1 cellular context compared by ENCODE assay signal in the genomic region with DNA sequence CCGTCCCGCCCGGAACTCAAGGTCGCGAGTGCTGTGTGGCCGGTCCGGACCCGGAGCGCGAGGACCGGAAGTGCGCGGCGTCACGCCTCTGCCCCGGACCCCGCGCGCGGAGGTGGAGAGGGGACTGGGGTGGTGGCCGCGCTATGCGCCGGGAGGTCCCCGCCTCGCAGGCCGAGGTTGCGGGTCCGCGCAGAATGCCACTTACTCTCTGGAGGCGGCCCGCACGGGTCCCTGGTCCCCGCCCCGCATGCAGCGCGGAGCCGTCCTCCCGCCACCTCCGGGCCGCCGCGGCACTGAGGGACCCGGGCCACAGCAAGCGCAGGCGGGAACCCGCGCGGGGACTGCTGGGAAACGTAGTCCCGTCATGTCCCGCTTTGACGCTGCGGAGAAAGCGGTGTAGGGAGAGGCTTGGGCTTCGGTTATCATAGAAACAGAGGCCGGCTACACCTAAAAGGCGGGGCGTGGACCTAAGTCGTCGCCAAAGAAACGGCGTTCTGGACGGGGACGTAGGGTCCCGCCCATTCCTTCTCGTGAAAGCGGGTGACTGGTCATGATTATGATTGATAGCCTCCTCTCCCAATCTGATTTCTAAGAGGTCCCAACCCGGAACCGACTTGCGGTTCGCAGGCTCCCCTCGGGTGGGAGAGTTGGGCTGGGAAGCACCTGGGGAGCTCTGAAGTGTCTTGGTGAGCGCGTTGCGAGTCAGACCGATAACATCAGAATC.
TF ChIP-seq lines count a peak whose summit lies in the region.

A gene (minus strand): TSS at position 295 of the 724 bp plus-strand sequence. CDS start 11,698 bp downstream, outside the sequence.

TF ChIP-seq in HepG2, 621 proteins besides CTCF, POLR2A, EP300 and RAD21 (continued from another document and continues in another):
- TF ChIP-seq, protein P1, sequence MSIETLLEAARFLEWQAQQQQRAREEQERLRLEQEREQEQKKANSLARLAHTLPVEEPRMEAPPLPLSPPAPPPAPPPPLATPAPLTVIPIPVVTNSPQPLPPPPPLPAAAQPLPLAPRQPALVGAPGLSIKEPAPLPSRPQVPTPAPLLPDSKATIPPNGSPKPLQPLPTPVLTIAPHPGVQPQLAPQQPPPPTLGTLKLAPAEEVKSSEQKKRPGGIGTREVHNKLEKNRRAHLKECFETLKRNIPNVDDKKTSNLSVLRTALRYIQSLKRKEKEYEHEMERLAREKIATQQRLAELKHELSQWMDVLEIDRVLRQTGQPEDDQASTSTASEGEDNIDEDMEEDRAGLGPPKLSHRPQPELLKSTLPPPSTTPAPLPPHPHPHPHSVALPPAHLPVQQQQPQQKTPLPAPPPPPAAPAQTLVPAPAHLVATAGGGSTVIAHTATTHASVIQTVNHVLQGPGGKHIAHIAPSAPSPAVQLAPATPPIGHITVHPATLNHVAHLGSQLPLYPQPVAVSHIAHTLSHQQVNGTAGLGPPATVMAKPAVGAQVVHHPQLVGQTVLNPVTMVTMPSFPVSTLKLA (IDR thresholded peaks at IDR 0.05) = no peak; the same call in none of the 2 replicates
- TF ChIP-seq AHR (CRISPR knock-in tag; IDR thresholded peaks at IDR 0.05) (peak; percentile 78; the same call in 1 of the 2 replicates), ZNF546 (CRISPR knock-in tag; conservative IDR thresholded peaks at IDR 0.05) (0 out of 2 replicates have a peak, but pooled peaks have one; percentile 45), ISL2 (CRISPR knock-in tag; IDR thresholded peaks at IDR 0.05) (peak; percentile 88), MED8 (CRISPR knock-in tag; IDR thresholded peaks at IDR 0.05; ENCODE audit: insufficient replicate concordance) (peak; percentile 98), YY1 (IDR thresholded peaks at IDR 0.05; ENCODE audit: insufficient read depth, insufficient replicate concordance, low read depth, low read length) (peak; percentile 82), ZNF205 (CRISPR knock-in tag; IDR thresholded peaks at IDR 0.05) (peak; percentile 86), ZNF232 (CRISPR knock-in tag; IDR thresholded peaks at IDR 0.05; ENCODE audit: borderline replicate concordance) (peak; percentile 91; the same call in 1 of the 2 replicates), SP2 (CRISPR knock-in tag; IDR thresholded peaks at IDR 0.05) (peak; percentile 92), ZNF790 (CRISPR knock-in tag; IDR thresholded peaks at IDR 0.05; ENCODE audit: borderline replicate concordance) (no peak; the same call in 1 of the 2 replicates), IKZF1 (IDR thresholded peaks at IDR 0.05) (no peak), ZNF558 (CRISPR knock-in tag; IDR thresholded peaks at IDR 0.05; ENCODE audit: borderline replicate concordance) (peak; percentile 84; the same call in 1 of the 2 replicates), ZNF564 (CRISPR knock-in tag; IDR thresholded peaks at IDR 0.05) (0 out of 2 replicates have a peak, but pooled peaks have one; percentile 5), BRCA1 (CRISPR knock-in tag; IDR thresholded peaks at IDR 0.05) (peak; percentile 90; the same call in 1 of the 2 replicates), POLR2AphosphoS5 (IDR thresholded peaks at IDR 0.05; ENCODE audit: low read depth, low read length) (peak; percentile 60; the same call in 1 of the 2 replicates), ZNF326 (CRISPR knock-in tag; IDR thresholded peaks at IDR 0.05; ENCODE audit: borderline replicate concordance) (0 out of 2 replicates have a peak, but pooled peaks have one; percentile 37), SP140L (CRISPR knock-in tag; IDR thresholded peaks at IDR 0.05; ENCODE audit: borderline replicate concordance) (peak; percentile 49; the same call in 1 of the 2 replicates), ZNF224 (CRISPR knock-in tag; IDR thresholded peaks at IDR 0.05) (peak; percentile 19; the same call in 1 of the 2 replicates), ZNF713 (CRISPR knock-in tag; IDR thresholded peaks at IDR 0.05) (0 out of 2 replicates have a peak, but pooled peaks have one; percentile 37), ARHGAP35 (CRISPR knock-in tag; IDR thresholded peaks at IDR 0.05; ENCODE audit: borderline replicate concordance) (peak; percentile 94; the same call in 1 of the 2 replicates), ZNF430 (CRISPR knock-in tag; IDR thresholded peaks at IDR 0.05) (peak; percentile 71; the same call in 1 of the 2 replicates), SIX4 (CRISPR knock-in tag; IDR thresholded peaks at IDR 0.05) (peak; percentile 43), SP4 (CRISPR knock-in tag; IDR thresholded peaks at IDR 0.05) (peak; percentile 82), GLI4 (CRISPR knock-in tag; IDR thresholded peaks at IDR 0.05; ENCODE audit: borderline replicate concordance) (peak; percentile 48; the same call in 1 of the 2 replicates), ZFYVE20 (CRISPR knock-in tag; IDR thresholded peaks at IDR 0.05; ENCODE audit: borderline replicate concordance, low read depth) (peak; percentile 92; the same call in 1 of the 2 replicates), CCDC6 (CRISPR knock-in tag; IDR thresholded peaks at IDR 0.05) (peak; percentile 88), RBFOX2 (IDR thresholded peaks at IDR 0.05; ENCODE audit: low read depth, low read length) (peak; percentile 100), KLF16 (CRISPR knock-in tag; IDR thresholded peaks at IDR 0.05) (peak in 1 of 2 experiments; percentile 95; a peak in 2 of 4 replicates), KAT8 (CRISPR knock-in tag; IDR thresholded peaks at IDR 0.05) (peak; percentile 96), ONECUT2 (CRISPR knock-in tag; IDR thresholded peaks at IDR 0.05) (no peak), FLYWCH1 (CRISPR knock-in tag; IDR thresholded peaks at IDR 0.05) (no peak), RXRA (CRISPR knock-in tag; IDR thresholded peaks at IDR 0.05) (peak; percentile 88), TGIF2 (CRISPR knock-in tag; IDR thresholded peaks at IDR 0.05) (peak; percentile 55; the same call in 1 of the 2 replicates)
- TF ChIP-seq, protein P2, sequence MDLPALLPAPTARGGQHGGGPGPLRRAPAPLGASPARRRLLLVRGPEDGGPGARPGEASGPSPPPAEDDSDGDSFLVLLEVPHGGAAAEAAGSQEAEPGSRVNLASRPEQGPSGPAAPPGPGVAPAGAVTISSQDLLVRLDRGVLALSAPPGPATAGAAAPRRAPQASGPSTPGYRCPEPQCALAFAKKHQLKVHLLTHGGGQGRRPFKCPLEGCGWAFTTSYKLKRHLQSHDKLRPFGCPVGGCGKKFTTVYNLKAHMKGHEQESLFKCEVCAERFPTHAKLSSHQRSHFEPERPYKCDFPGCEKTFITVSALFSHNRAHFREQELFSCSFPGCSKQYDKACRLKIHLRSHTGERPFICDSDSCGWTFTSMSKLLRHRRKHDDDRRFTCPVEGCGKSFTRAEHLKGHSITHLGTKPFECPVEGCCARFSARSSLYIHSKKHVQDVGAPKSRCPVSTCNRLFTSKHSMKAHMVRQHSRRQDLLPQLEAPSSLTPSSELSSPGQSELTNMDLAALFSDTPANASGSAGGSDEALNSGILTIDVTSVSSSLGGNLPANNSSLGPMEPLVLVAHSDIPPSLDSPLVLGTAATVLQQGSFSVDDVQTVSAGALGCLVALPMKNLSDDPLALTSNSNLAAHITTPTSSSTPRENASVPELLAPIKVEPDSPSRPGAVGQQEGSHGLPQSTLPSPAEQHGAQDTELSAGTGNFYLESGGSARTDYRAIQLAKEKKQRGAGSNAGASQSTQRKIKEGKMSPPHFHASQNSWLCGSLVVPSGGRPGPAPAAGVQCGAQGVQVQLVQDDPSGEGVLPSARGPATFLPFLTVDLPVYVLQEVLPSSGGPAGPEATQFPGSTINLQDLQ (CRISPR knock-in tag; IDR thresholded peaks at IDR 0.05) = peak; percentile 88; the same call in 1 of the 2 replicates
- TF ChIP-seq, protein P3, sequence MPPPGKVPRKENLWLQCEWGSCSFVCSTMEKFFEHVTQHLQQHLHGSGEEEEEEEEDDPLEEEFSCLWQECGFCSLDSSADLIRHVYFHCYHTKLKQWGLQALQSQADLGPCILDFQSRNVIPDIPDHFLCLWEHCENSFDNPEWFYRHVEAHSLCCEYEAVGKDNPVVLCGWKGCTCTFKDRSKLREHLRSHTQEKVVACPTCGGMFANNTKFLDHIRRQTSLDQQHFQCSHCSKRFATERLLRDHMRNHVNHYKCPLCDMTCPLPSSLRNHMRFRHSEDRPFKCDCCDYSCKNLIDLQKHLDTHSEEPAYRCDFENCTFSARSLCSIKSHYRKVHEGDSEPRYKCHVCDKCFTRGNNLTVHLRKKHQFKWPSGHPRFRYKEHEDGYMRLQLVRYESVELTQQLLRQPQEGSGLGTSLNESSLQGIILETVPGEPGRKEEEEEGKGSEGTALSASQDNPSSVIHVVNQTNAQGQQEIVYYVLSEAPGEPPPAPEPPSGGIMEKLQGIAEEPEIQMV (CRISPR knock-in tag; IDR thresholded peaks at IDR 0.05; ENCODE audit: low read depth) = peak; percentile 83
- TF ChIP-seq, protein P4, sequence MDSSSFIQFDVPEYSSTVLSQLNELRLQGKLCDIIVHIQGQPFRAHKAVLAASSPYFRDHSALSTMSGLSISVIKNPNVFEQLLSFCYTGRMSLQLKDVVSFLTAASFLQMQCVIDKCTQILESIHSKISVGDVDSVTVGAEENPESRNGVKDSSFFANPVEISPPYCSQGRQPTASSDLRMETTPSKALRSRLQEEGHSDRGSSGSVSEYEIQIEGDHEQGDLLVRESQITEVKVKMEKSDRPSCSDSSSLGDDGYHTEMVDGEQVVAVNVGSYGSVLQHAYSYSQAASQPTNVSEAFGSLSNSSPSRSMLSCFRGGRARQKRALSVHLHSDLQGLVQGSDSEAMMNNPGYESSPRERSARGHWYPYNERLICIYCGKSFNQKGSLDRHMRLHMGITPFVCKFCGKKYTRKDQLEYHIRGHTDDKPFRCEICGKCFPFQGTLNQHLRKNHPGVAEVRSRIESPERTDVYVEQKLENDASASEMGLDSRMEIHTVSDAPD (CRISPR knock-in tag; IDR thresholded peaks at IDR 0.05) = no peak
- TF ChIP-seq, protein P5, sequence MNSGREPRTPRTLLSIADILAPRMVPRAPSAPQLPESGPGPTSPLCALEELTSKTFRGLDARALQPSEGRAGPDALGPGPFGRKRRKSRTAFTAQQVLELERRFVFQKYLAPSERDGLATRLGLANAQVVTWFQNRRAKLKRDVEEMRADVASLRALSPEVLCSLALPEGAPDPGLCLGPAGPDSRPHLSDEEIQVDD (CRISPR knock-in tag; IDR thresholded peaks at IDR 0.05; ENCODE audit: borderline replicate concordance) = peak; percentile 89; the same call in 1 of the 2 replicates
- TF ChIP-seq, protein P6, sequence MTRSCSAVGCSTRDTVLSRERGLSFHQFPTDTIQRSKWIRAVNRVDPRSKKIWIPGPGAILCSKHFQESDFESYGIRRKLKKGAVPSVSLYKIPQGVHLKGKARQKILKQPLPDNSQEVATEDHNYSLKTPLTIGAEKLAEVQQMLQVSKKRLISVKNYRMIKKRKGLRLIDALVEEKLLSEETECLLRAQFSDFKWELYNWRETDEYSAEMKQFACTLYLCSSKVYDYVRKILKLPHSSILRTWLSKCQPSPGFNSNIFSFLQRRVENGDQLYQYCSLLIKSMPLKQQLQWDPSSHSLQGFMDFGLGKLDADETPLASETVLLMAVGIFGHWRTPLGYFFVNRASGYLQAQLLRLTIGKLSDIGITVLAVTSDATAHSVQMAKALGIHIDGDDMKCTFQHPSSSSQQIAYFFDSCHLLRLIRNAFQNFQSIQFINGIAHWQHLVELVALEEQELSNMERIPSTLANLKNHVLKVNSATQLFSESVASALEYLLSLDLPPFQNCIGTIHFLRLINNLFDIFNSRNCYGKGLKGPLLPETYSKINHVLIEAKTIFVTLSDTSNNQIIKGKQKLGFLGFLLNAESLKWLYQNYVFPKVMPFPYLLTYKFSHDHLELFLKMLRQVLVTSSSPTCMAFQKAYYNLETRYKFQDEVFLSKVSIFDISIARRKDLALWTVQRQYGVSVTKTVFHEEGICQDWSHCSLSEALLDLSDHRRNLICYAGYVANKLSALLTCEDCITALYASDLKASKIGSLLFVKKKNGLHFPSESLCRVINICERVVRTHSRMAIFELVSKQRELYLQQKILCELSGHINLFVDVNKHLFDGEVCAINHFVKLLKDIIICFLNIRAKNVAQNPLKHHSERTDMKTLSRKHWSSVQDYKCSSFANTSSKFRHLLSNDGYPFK (CRISPR knock-in tag; IDR thresholded peaks at IDR 0.05; ENCODE audit: borderline replicate concordance) = peak; percentile 78; the same call in 1 of the 2 replicates
- TF ChIP-seq, protein P7, sequence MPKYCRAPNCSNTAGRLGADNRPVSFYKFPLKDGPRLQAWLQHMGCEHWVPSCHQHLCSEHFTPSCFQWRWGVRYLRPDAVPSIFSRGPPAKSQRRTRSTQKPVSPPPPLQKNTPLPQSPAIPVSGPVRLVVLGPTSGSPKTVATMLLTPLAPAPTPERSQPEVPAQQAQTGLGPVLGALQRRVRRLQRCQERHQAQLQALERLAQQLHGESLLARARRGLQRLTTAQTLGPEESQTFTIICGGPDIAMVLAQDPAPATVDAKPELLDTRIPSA (CRISPR knock-in tag; IDR thresholded peaks at IDR 0.05; ENCODE audit: borderline replicate concordance) = no peak; the same call in 1 of the 2 replicates
- TF ChIP-seq, protein P8, sequence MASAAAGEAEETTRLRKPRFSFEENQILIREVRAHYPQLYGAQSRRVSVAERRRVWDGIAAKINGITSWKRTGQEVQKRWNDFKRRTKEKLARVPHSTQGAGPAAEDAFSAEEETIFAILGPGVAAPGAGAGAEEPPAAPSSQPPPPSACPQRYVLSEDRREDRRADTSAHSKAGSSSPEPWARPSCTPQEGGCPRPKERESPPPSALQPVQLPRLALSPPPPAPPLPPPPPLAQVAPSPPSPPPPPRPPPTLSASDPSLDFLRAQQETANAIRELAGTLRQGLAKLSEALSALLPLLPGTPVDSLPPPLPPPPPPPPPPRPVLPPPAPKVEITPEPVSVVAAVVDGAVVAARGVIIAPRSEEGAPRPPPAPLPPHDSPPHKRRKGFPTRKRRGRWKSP (CRISPR knock-in tag; IDR thresholded peaks at IDR 0.05) = peak; percentile 81
- TF ChIP-seq, protein P9, sequence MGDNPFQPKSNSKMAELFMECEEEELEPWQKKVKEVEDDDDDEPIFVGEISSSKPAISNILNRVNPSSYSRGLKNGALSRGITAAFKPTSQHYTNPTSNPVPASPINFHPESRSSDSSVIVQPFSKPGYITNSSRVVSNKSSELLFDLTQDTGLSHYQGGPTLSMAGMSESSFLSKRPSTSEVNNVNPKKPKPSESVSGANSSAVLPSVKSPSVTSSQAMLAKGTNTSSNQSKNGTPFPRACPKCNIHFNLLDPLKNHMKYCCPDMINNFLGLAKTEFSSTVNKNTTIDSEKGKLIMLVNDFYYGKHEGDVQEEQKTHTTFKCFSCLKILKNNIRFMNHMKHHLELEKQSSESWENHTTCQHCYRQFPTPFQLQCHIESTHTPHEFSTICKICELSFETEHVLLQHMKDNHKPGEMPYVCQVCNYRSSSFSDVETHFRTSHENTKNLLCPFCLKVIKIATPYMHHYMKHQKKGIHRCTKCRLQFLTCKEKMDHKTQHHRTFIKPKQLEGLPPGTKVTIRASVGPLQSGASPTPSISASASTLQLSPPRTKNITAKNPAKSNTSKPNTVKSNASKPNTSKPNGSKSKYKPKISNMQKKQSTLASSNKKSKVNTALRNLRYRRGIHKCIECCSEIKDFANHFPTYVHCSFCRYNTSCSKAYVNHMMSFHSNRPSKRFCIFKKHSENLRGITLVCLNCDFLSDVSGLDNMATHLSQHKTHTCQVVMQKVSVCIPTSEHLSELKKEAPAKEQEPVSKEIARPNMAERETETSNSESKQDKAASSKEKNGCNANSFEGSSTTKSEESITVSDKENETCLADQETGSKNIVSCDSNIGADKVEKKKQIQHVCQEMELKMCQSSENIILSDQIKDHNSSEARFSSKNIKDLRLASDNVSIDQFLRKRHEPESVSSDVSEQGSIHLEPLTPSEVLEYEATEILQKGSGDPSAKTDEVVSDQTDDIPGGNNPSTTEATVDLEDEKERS (CRISPR knock-in tag; IDR thresholded peaks at IDR 0.05) = no peak
